ENCODE assay signal across 28 cellular contexts in genomic region chr4:84479663-84480062, GRCh38. TPM values are rescaled to one million over a fixed set of nuclear protein-coding genes. Genes with fewer than 3 reads are reported as not detected.
DNase-seq lines count a peak whose midpoint lies in the region; ATAC-seq and TF ChIP-seq lines count a peak whose summit lies in the region.
"Had no signal": no experiment of that assay in that cellular context is flagged by ENCODE, and none has a peak within 500 bp of the region (broad histone marks: within the 10 kb centered on the region; RNA-seq: fewer than 3 reads in every experiment).

No MANE protein-coding gene starts in this region.

- H3K36me3 ChIP-seq in BE2C (no peaks in the 10 kb centered on the region), mesendoderm (ENCODE audit: control insufficient read depth, insufficient read depth, low read length) (no peaks in the 10 kb centered on the region), GM23248 (ENCODE audit: low read depth) (no peaks in the 10 kb centered on the region)
- H3K36me3 ChIP-seq: vagina had no signal

- H3K56ac ChIP-seq in mesendoderm (ENCODE audit: low read length), result no peak overlapping the region

- peaks cover 71% of the 10 kb centered on the region for H3K27me3 Mint-ChIP-seq in WTC11 (ENCODE audit: low read depth)

- H3K9me3 ChIP-seq in BE2C (no peaks in the 10 kb centered on the region), GM23248 (ENCODE audit: low read depth) (no peaks in the 10 kb centered on the region)
- H3K9me3 ChIP-seq: psoas muscle, vagina had no signal

- H3K4ac ChIP-seq in mesendoderm (ENCODE audit: low read depth, low read length), result no peak overlapping the region

- H3K9ac ChIP-seq in mesendoderm (ENCODE audit: low read length) (no peak overlapping the region), GM23248 (no peak overlapping the region)

- H3K4me1 Mint-ChIP-seq in WTC11, result peaks cover 37% of the 10 kb centered on the region

- H3K36me3 Mint-ChIP-seq in WTC11, result no peaks in the 10 kb centered on the region
- H3K36me3 Mint-ChIP-seq: brain, memory B cell, natural killer cell had no signal

- H4K8ac ChIP-seq in mesendoderm (ENCODE audit: low read depth, low read length), result no peak overlapping the region

- H3K9me2 ChIP-seq in GM23248 (ENCODE audit: insufficient read depth), result no peaks in the 10 kb centered on the region

- H3K27ac ChIP-seq in mesendoderm (ENCODE audit: low read depth, low read length) (no peak overlapping the region), GM23248 (no peak overlapping the region)
- H3K27ac ChIP-seq: hepatocyte, psoas muscle, vagina had no signal

- peak overlapping the region; percentile 18; the same call in 1 of the 2 replicates for H3K4me3 Mint-ChIP-seq in WTC11
- H3K4me3 Mint-ChIP-seq: activated T-helper 1 cell treated with anti-CD3 and anti-CD28 coated beads, Interleukin-12 subunit alpha, Interleukin-12 subunit beta, Interleukin-2, Interleukin-4 antibody, amounts not matched to agents 30 ng/mL and 10 ng/mL and 1 ng/mL, durations not matched to agents 14 hours and 24 hours and 36 hours; brain; memory B cell; natural killer cell had no signal

- H2BK15ac ChIP-seq in mesendoderm (replicated peaks; ENCODE audit: low read depth), result no peak overlapping the region

- CTCF ChIA-PET in WTC11 (lab: Charles Lee), result interaction anchor here (0.6 to 9.0 kb wide), 4 partner anchors 19 to 205 kb away, joined by 3 to 242 read pairs (median 13); partner anchors contain the start of gene NKX6-1

- H2BK5ac ChIP-seq in mesendoderm (ENCODE audit: low read length), result no peak overlapping the region

- no peaks in the 10 kb centered on the region for H3F3A ChIP-seq in GM23248 (ENCODE audit: insufficient read depth)

- no peaks in the 10 kb centered on the region for H4K20me1 ChIP-seq in GM23248 (ENCODE audit: insufficient read depth)

- no peaks in the 10 kb centered on the region for H3K9me3 Mint-ChIP-seq in WTC11
- H3K9me3 Mint-ChIP-seq: activated T-helper 1 cell treated with anti-CD3 and anti-CD28 coated beads, Interleukin-12 subunit alpha, Interleukin-12 subunit beta, Interleukin-2, Interleukin-4 antibody, amounts not matched to agents 30 ng/mL and 10 ng/mL and 1 ng/mL, durations not matched to agents 14 hours and 24 hours and 36 hours had no signal

- DNase-seq in BE2C, result peak; percentile 24
- peak; percentile 59 for DNase-seq in KBM-7
- DNase-seq in WTC11 (ENCODE audit: low spot score), result peak; percentile 23
- peak; percentile 65 for DNase-seq in mesendoderm
- no peak for DNase-seq in NCI-H2171 (lab: John Stamatoyannopoulos, UW)
- DNase-seq in GM23248, result no peak
- DNase-seq: ACHN; activated CD4-positive, CD25-positive, alpha-beta regulatory T cell treated with anti-CD3 and anti-CD28 coated beads, Interleukin-2, amount 50 U/mL, for 72 hours; activated CD8-positive, alpha-beta memory T cell treated with anti-CD3 and anti-CD28 coated beads for 24 hours; DMS 273 treated with DMSO at 0.1 percent for 48 hours; GF-D8; IMR-90; natural killer cell; NCI-H2029; NCI-H510A; psoas muscle; SHP77 treated with DMSO at 0.1 percent for 48 hours; stimulated activated CD4-positive, alpha-beta T cell treated with anti-CD3 and anti-CD28 coated beads, Interleukin-4, amount 100 ng/mL, for 4 hours; T-helper 2 cell had no signal

- no peaks in the 10 kb centered on the region for H3K79me1 ChIP-seq in mesendoderm (ENCODE audit: low read length)

- peak; percentile 30 for ATAC-seq in WTC11
- no peak for ATAC-seq in HG02840 (IDR thresholded peaks at IDR 0.05; ENCODE audit: low FRiP score, unreplicated experiment)
- no peak for ATAC-seq in GM21529 (IDR thresholded peaks at IDR 0.05; ENCODE audit: unreplicated experiment)
- ATAC-seq: natural killer cell, psoas muscle had no signal

- H3K27me3 ChIP-seq in BE2C (no peaks in the 10 kb centered on the region), mesendoderm (ENCODE audit: insufficient read depth, low read length, poor library complexity) (peaks cover 44% of the 10 kb centered on the region), GM23248 (replicated peaks; ENCODE audit: insufficient read depth) (peaks cover 78% of the 10 kb centered on the region)

- whole genome bisulfite sequencing in mesendoderm (ENCODE audit: extremely low coverage, insufficient coverage, low lambda C conversion rate), result no CpG with 5 or more reads among the region's 6 CpGs
- 15% methylated on average over 6 of the region's 6 CpGs for WGBS in GM23248 (ENCODE audit: low coverage in 1 of 2, low lambda C conversion rate in 2 of 2, missing lambda C conversion rate in 2 of 2), 2 experiments

- H3K79me2 ChIP-seq in mesendoderm (ENCODE audit: control insufficient read depth, insufficient read depth, low read length) (no peaks in the 10 kb centered on the region), GM23248 (ENCODE audit: insufficient read depth) (no peaks in the 10 kb centered on the region)
- H3K79me2 ChIP-seq: hepatocyte had no signal

- H2BK120ac ChIP-seq in mesendoderm (ENCODE audit: low read depth, low read length), result no peak overlapping the region

- H4K5ac ChIP-seq in mesendoderm (ENCODE audit: low read length), result no peak overlapping the region

- POLR2A ChIA-PET in WTC11 (lab: Charles Lee), result interaction anchor here (1.0 kb wide), 1 partner anchor 20 kb away, joined by 4 read pairs; the partner anchor contains the start of gene NKX6-1

- H3K4me2 ChIP-seq in mesendoderm (ENCODE audit: low read length) (no peak overlapping the region), GM23248 (ENCODE audit: unreplicated experiment) (no peak overlapping the region)
- H3K4me2 ChIP-seq: hepatocyte, smooth muscle cell had no signal

- no peak overlapping the region for H2AFZ ChIP-seq in GM23248
- H2AFZ ChIP-seq: hepatocyte had no signal

- no peak overlapping the region for H3K27ac Mint-ChIP-seq in WTC11
- H3K27ac Mint-ChIP-seq: activated T-helper 1 cell treated with anti-CD3 and anti-CD28 coated beads, Interleukin-12 subunit alpha, Interleukin-12 subunit beta, Interleukin-2, Interleukin-4 antibody, amounts not matched to agents 30 ng/mL and 10 ng/mL and 1 ng/mL, durations not matched to agents 14 hours and 24 hours and 36 hours; brain; memory B cell; natural killer cell had no signal

- H3K4me1 ChIP-seq in BE2C, result no peaks in the 10 kb centered on the region; the same call in none of the 2 replicates
- no peaks in the 10 kb centered on the region for H3K4me1 ChIP-seq in mesendoderm (ENCODE audit: control insufficient read depth, low read depth, low read length)
- H3K4me1 ChIP-seq in GM23248 (ENCODE audit: insufficient read depth), result no peaks in the 10 kb centered on the region

- H2AK5ac ChIP-seq in mesendoderm (ENCODE audit: low read length), result no peak overlapping the region

- in situ Hi-C loops in KBM-7 (cut with MboI; ENCODE audit: low pct_unique_long_range_greater_than_20kb, low sequenced_read_pairs), result no loop called here
- in situ Hi-C loops in GM23248 (cut with MboI), result no loop called here

- TF ChIP-seq CTCF in BE2C (IDR thresholded peaks at IDR 0.05; ENCODE audit: low read depth, low read length) (peak; percentile 57), WTC11 (IDR thresholded peaks at IDR 0.05) (no peak)

- H3K4me3 ChIP-seq in BE2C (ENCODE audit: low read depth, low read length), result no peak overlapping the region
- no peak overlapping the region for H3K4me3 ChIP-seq in mesendoderm (ENCODE audit: low read length)
- H3K4me3 ChIP-seq in GM23248, result no peak overlapping the region
- H3K4me3 ChIP-seq: hepatocyte, psoas muscle, smooth muscle cell, vagina had no signal

- H3K18ac ChIP-seq in mesendoderm (ENCODE audit: low read length), result no peak overlapping the region

- H3K23ac ChIP-seq in mesendoderm (ENCODE audit: low read length), result no peak overlapping the region

TF ChIP-seq in WTC11, 78 proteins besides CTCF, POLR2A, EP300 and RAD21 (continues in another document):
- no peak for TF ChIP-seq FOXJ3 (CRISPR knock-in tag; IDR thresholded peaks at IDR 0.05; ENCODE audit: borderline replicate concordance)
- TF ChIP-seq ZNF232 (CRISPR knock-in tag; IDR thresholded peaks at IDR 0.05), result no peak
- TF ChIP-seq E2F4 (CRISPR knock-in tag; IDR thresholded peaks at IDR 0.05; ENCODE audit: borderline replicate concordance, low read depth), result no peak
- TF ChIP-seq NR1H2 (CRISPR knock-in tag; IDR thresholded peaks at IDR 0.05), result no peak
- no peak for TF ChIP-seq MLX (CRISPR knock-in tag; IDR thresholded peaks at IDR 0.05)
- TF ChIP-seq ESRRA (CRISPR knock-in tag; IDR thresholded peaks at IDR 0.05; ENCODE audit: borderline replicate concordance), result no peak
- no peak for TF ChIP-seq ERG (CRISPR knock-in tag; IDR thresholded peaks at IDR 0.05)

RNA-seq across cellular contexts. Expression of gene NKX6-1, which starts 19.4 kb away (rescaled TPM):
- 30.4 TPM for polyA plus RNA-seq in BE2C (2012; ENCODE audit: insufficient read depth, insufficient read length, low read depth)
- total RNA-seq in WTC11 (2021), result 0.09 to 0.14 TPM (median 0.09 TPM) in 3 replicates
- 0.25 TPM for polyA plus RNA-seq in mesendoderm (2013, experiment 1 of 2)
- polyA plus RNA-seq in mesendoderm (2013, experiment 2 of 2), result 0.28 TPM
- total RNA-seq in GM23248 (2014; rRNA removed; shearing (Covaris generic)), result 0.11 TPM in 1 of 2 replicates, not detected in the other
- polyA plus RNA-seq in GM23248 (2016; fragmentation: Nextera tagmentation; extraction: Ambion mirVana), result not detected in 2 replicates
- total RNA-seq: activated T-helper 1 cell treated with anti-CD3 and anti-CD28 coated beads, Interleukin-12 subunit alpha, Interleukin-12 subunit beta, Interleukin-2, Interleukin-4 antibody, amounts not matched to agents 30 ng/mL and 10 ng/mL and 1 ng/mL, durations not matched to agents 14 hours and 24 hours and 36 hours; hepatocyte; natural killer cell; smooth muscle cell; vagina had no signal
- polyA plus RNA-seq: hepatocyte, keratinocyte, psoas muscle, smooth muscle cell had no signal

Comparison
In these comparisons a context has a peak if more than half of its experiments do, and no peak if none do; other contexts are left out.
1. DNase-seq: peak in BE2C (single experiment), KBM-7 (single experiment), WTC11 (single experiment) and mesendoderm (single experiment); none in NCI-H2171 (single experiment) and GM23248 (single experiment).